In the genomic region with DNA sequence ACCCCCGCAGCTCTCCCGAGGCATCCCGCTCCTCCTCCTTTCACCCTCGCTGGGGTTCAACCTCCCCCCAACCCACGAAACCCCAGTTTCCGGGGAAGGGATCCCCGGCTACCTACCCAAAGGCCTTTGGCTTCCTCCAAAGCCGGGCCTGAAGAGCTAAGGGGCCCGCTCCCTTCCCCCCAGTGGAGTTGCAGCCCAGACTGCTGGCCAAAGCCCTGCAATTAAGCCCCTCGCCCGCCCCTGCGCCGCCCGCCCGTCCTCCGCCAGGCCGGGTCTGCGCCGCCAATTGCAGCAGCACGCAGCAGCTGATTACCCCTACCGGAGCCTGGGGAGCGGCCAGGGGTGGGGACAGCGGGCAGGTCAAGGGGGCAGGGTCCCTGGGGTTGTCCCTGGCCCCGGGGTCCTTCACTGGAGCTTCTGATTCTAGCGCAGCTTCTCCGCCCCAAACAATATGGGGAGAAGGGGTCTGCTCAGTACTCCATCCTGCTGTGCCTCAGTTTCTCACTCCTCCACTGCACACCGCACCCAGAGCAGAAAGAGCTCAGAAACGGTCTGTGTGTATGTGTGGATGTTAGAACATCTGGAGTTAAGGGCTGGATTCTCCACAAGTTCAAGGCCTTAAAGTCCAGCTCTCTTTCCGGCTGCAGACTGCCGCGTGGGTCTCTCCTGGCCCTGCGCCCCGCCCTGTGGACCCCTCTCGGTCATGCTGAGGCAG, we compare ENCODE assay signal across 9 cellular contexts. TPM values are rescaled to one million over a fixed set of nuclear protein-coding genes. Genes with fewer than 3 reads are reported as not detected.
A peak's percentile ranks its signal among the peaks of the same experiment; 100 is the strongest.
DNase-seq lines count a peak whose midpoint lies in the region; ATAC-seq and TF ChIP-seq lines count a peak whose summit lies in the region.
"Had no signal": no experiment of that assay in that cellular context is flagged by ENCODE, and none has a peak within 500 bp of the region (broad histone marks: within the 10 kb centered on the region; RNA-seq: fewer than 3 reads in every experiment).

No MANE protein-coding gene starts in this region.

- no peaks in the 10 kb centered on the region for H3K36me3 ChIP-seq in CD8-positive, alpha-beta memory T cell (ENCODE audit: insufficient read depth, low read length)

- H3K4me1 ChIP-seq in CD8-positive, alpha-beta memory T cell (ENCODE audit: insufficient read depth, low read length) = peaks cover 57% of the 10 kb centered on the region

- H3K27me3 ChIP-seq in CD8-positive, alpha-beta memory T cell (ENCODE audit: insufficient read depth, low read length, poor library complexity, severe bottlenecking) = peaks cover 9% of the 10 kb centered on the region

- peak overlapping the region; percentile 83 for H3K27ac ChIP-seq in CD8-positive, alpha-beta memory T cell (ENCODE audit: low read depth, low read length)

- POLR2A ChIA-PET in CD8-positive, alpha-beta memory T cell (lab: Charles Lee) = interaction anchor here (0.6 to 8.3 kb wide), 4 partner anchors 16 to 181 kb away, joined by 3 to 130 read pairs (median 28); a partner anchor contains a TSS

- H3K4me3 Mint-ChIP-seq in CD8-positive, alpha-beta memory T cell = peak overlapping the region; percentile 72 to 92 (median 81)
- H3K4me3 Mint-ChIP-seq: dendritic cell treated with granulocyte-macrophage colony-stimulating factor and Interleukin-4, amounts not matched to agents 40 ng/mL and 50 ng/mL, for 4 days had no signal

- ATAC-seq in GM21515 (IDR thresholded peaks at IDR 0.05; ENCODE audit: unreplicated experiment) (peak; percentile 0), left lobe of liver (peak; percentile 7)

- DNase-seq in CD8-positive, alpha-beta memory T cell = no peak
- DNase-seq in SW480 (ENCODE audit: low spot score) (peak; percentile 59), left lobe of liver (ENCODE audit: low spot score) (no peak), SHP77 (lab: John Stamatoyannopoulos, UW) (no peak), GM20000 (ENCODE audit: low spot score) (no peak), EL (no peak)
- no peak for DNase-seq in NK-92 treated with Interleukin-12 subunit alpha and Interleukin-12 subunit beta, amount 100 ng/mL, for 24 hours (lab: John Stamatoyannopoulos, UW)

- TF ChIP-seq CTCF in GM20000 (IDR thresholded peaks at IDR 0.05; ENCODE audit: extremely low read depth, missing control alignments) = no peak

- peaks cover 0 to 2% (median 0%) of the 10 kb centered on the region in 5 donors for H3K9me3 Mint-ChIP-seq in CD8-positive, alpha-beta memory T cell
- H3K9me3 Mint-ChIP-seq: dendritic cell treated with granulocyte-macrophage colony-stimulating factor and Interleukin-4, amounts not matched to agents 40 ng/mL and 50 ng/mL, for 4 days had no signal

- peaks cover 48 to 56% (median 51%) of the 10 kb centered on the region in 3 donors for H3K4me1 Mint-ChIP-seq in CD8-positive, alpha-beta memory T cell

- CTCF ChIA-PET in CD8-positive, alpha-beta memory T cell (lab: Charles Lee) = interaction anchor here (1.0 to 15.8 kb wide), 18 partner anchors 12 to 238 kb away, joined by 3 to 1010 read pairs (median 5); a partner anchor contains a TSS

- peak overlapping the region; percentile 58 for H3K4me3 ChIP-seq in CD8-positive, alpha-beta memory T cell (ENCODE audit: low read length)

- H3K27me3 Mint-ChIP-seq in CD8-positive, alpha-beta memory T cell = peaks cover 20 to 26% of the 10 kb centered on the region in 2 donors

- H3K9me3 ChIP-seq in CD8-positive, alpha-beta memory T cell (ENCODE audit: low read length) = no peaks in the 10 kb centered on the region

- H3K27ac Mint-ChIP-seq in CD8-positive, alpha-beta memory T cell = peak overlapping the region; percentile 76 to 99 (median 98)
- H3K27ac Mint-ChIP-seq: dendritic cell treated with granulocyte-macrophage colony-stimulating factor and Interleukin-4, amounts not matched to agents 40 ng/mL and 50 ng/mL, for 4 days had no signal

- H3K36me3 Mint-ChIP-seq in CD8-positive, alpha-beta memory T cell = no peaks in the 10 kb centered on the region

RNA-seq across cellular contexts. Expression of a gene that starts 16.9 kb away (rescaled TPM):
- total RNA-seq in CD8-positive, alpha-beta memory T cell = 1 to 10 TPM; 1.0 to 1.5 TPM
- 1.1 TPM for polyA plus RNA-seq in CD8-positive, alpha-beta memory T cell
- total RNA-seq in left lobe of liver = not detected

RNA-seq across cellular contexts. Expression of a gene that starts 37.9 kb away (rescaled TPM):
- total RNA-seq in CD8-positive, alpha-beta memory T cell = under 1 TPM; 0.27 to 0.42 TPM
- polyA plus RNA-seq in CD8-positive, alpha-beta memory T cell = 0.39 TPM
- total RNA-seq in left lobe of liver = 0.28 TPM
